1 cellular context compared by ENCODE assay signal in genomic region chr14:70666364-70666691, GRCh38.
TF ChIP-seq lines count a peak whose summit lies in the region.

No MANE protein-coding gene starts in this region.

TF ChIP-seq in GM23338, 12 proteins besides CTCF, POLR2A, EP300 and RAD21 (continued from another document):
- TF ChIP-seq ZNF462 (CRISPR knock-in tag; IDR thresholded peaks at IDR 0.05) (no peak), NANOG (IDR thresholded peaks at IDR 0.05; ENCODE audit: borderline replicate concordance) (no peak), JUNB (IDR thresholded peaks at IDR 0.05; ENCODE audit: unreplicated experiment) (no peak), EZH2phosphoT487 (IDR thresholded peaks at IDR 0.05; ENCODE audit: unreplicated experiment) (no peak), ZNF331 (CRISPR knock-in tag; IDR thresholded peaks at IDR 0.05; ENCODE audit: low read depth) (no peak), REST (IDR thresholded peaks at IDR 0.05; ENCODE audit: unreplicated experiment) (no peak), STAT1 (IDR thresholded peaks at IDR 0.05; ENCODE audit: unreplicated experiment) (no peak), POLR2AphosphoS5 (IDR thresholded peaks at IDR 0.05; ENCODE audit: low read depth) (no peak)
